In genomic region chr7:111384065-111384891, GRCh38 we compare ENCODE assay signal across 14 cellular contexts.
A peak's percentile ranks its signal among the peaks of the same experiment; 100 is the strongest.
DNase-seq lines count a peak whose midpoint lies in the region; ATAC-seq, FAIRE-seq and TF ChIP-seq lines count a peak whose summit lies in the region.
"Had no signal": no experiment of that assay in that cellular context is flagged by ENCODE, and none has a peak within 500 bp of the region (broad histone marks: within the 10 kb centered on the region; RNA-seq: fewer than 3 reads in every experiment).

No MANE protein-coding gene starts in this region.

- peaks cover 27% of the 10 kb centered on the region for H3K4me1 ChIP-seq in keratinocyte (ENCODE audit: control insufficient read depth, extremely low read depth, insufficient read depth, low read length)

- no peak for ATAC-seq in GM21367 (IDR thresholded peaks at IDR 0.05; ENCODE audit: unreplicated experiment)
- no peak for ATAC-seq in HG02678 (IDR thresholded peaks at IDR 0.05; ENCODE audit: unreplicated experiment)
- ATAC-seq: HCT116 had no signal

- DNase-seq in AG10803 (ENCODE audit: low read depth) (peak; percentile 51), LoVo (ENCODE audit: low spot score) (peak; percentile 20), choroid plexus epithelial cell (ENCODE audit: low read depth) (peak; percentile 74), keratinocyte (ENCODE audit: low read depth, low spot score) (no peak), GM19238 (ENCODE audit: insufficient read length, low spot score) (no peak)
- DNase-seq in stimulated activated CD4-positive, alpha-beta T cell treated with anti-CD3 and anti-CD28 coated beads, Interleukin-2, amount 100 ng/mL, for 24 hours, result no peak
- DNase-seq: activated CD4-positive, alpha-beta T cell treated with anti-CD3 and anti-CD28 coated beads, Interleukin-2, amount 50 U/mL, for 4 hours; activated gamma-delta T cell; posterior cingulate gyrus; stimulated activated CD4-positive, alpha-beta T cell treated with anti-CD3 and anti-CD28 coated beads, Interleukin-12 subunit alpha, Interleukin-12 subunit beta, amount 100 ng/mL, for 4 hours had no signal

- peak; percentile 41 for FAIRE-seq in keratinocyte (lab: Jason Lieb, UNC)

- H3K9me3 ChIP-seq in keratinocyte (ENCODE audit: control insufficient read depth, low read depth, low read length), result no peaks in the 10 kb centered on the region

- no peak for TF ChIP-seq CTCF in AG10803 (conservative IDR thresholded peaks at IDR 0.05; ENCODE audit: low read length)
- TF ChIP-seq CTCF in choroid plexus epithelial cell (conservative IDR thresholded peaks at IDR 0.05; ENCODE audit: low read depth, low read length), result no peak
- TF ChIP-seq CTCF in keratinocyte (optimal IDR thresholded peaks at IDR 0.05 in 1 of 3, IDR thresholded peaks at IDR 0.05 in 1 of 3, conservative IDR thresholded peaks at IDR 0.05 in 1 of 3; ENCODE audit: extremely low read depth in 1 of 3, insufficient read depth in 2 of 3, low read length in 3 of 3), result no peak

- no peak overlapping the region for H3K4me2 ChIP-seq in keratinocyte (ENCODE audit: control insufficient read depth, extremely low read depth, insufficient read depth, low read depth, low read length)

- no peaks in the 10 kb centered on the region for H3K27me3 ChIP-seq in keratinocyte (ENCODE audit: control insufficient read depth, extremely low read depth, insufficient read depth, low read length)
- H3K27me3 ChIP-seq: cardiac muscle cell had no signal

- no peaks in the 10 kb centered on the region for H4K20me1 ChIP-seq in keratinocyte (ENCODE audit: control insufficient read depth, extremely low read depth, insufficient read depth, low read length)

- peak overlapping the region; percentile 58 for H2AFZ ChIP-seq in keratinocyte (ENCODE audit: control insufficient read depth, low read length)

- H3K4me3 ChIP-seq in AG10803 (ENCODE audit: low read length) (no peak overlapping the region), choroid plexus epithelial cell (ENCODE audit: low read depth, low read length) (no peak overlapping the region), keratinocyte (ENCODE audit: control insufficient read depth in 2 of 3, extremely low read depth in 1 of 3, insufficient read depth in 2 of 3, low read depth in 1 of 3, low read length in 3 of 3) (no peak overlapping the region)
- H3K4me3 ChIP-seq: cardiac muscle cell had no signal

- no peaks in the 10 kb centered on the region for H3K79me2 ChIP-seq in keratinocyte (ENCODE audit: control insufficient read depth, insufficient read depth, low read length)

- H3K9me1 ChIP-seq in keratinocyte (ENCODE audit: control insufficient read depth, extremely low read depth, insufficient read depth, low read length), result no peaks in the 10 kb centered on the region

- no peak overlapping the region for H3K9ac ChIP-seq in keratinocyte (ENCODE audit: control insufficient read depth, extremely low read depth, insufficient read depth, low read length)

- H3K36me3 ChIP-seq in keratinocyte (ENCODE audit: control insufficient read depth in 2 of 2, extremely low read depth in 1 of 2, insufficient read depth in 2 of 2, low read length in 2 of 2), result no peaks in the 10 kb centered on the region
- H3K36me3 ChIP-seq: cardiac muscle cell had no signal

- H3K27ac ChIP-seq in keratinocyte (ENCODE audit: control insufficient read depth, insufficient read depth, low read length), result no peak overlapping the region
- H3K27ac ChIP-seq: cardiac muscle cell had no signal

- dilution Hi-C loops in keratinocyte (cut with MboI; ENCODE audit: extremely low pct_ligation_motif_present, low sequenced_read_pairs), result no loop called here

Comparison
In these comparisons a context has a peak if more than half of its experiments do, and no peak if none do; other contexts are left out.
1. DNase-seq: peak in AG10803 (single experiment), LoVo (single experiment) and choroid plexus epithelial cell (single experiment); none in keratinocyte (single experiment), stimulated activated CD4-positive, alpha-beta T cell treated with anti-CD3 and anti-CD28 coated beads, Interleukin-2, amount 100 ng/mL, for 24 hours (0 of 2) and GM19238 (single experiment).